In genomic region chr2:222307138-222307756, GRCh38 we compare ENCODE assay signal across 13 cellular contexts. TPM values are rescaled to one million over a fixed set of nuclear protein-coding genes. Genes with fewer than 3 reads are reported as not detected.
DNase-seq lines count a peak whose midpoint lies in the region; ATAC-seq and TF ChIP-seq lines count a peak whose summit lies in the region.
"Had no signal": no experiment of that assay in that cellular context is flagged by ENCODE, and none has a peak within 500 bp of the region (broad histone marks: within the 10 kb centered on the region; RNA-seq: fewer than 3 reads in every experiment).

No MANE protein-coding gene starts in this region.

- TF ChIP-seq POLR2A in HCT116 (IDR thresholded peaks at IDR 0.05; ENCODE audit: borderline replicate concordance, extremely low read depth, insufficient read depth, insufficient read length) (no peak), prostate gland (IDR thresholded peaks at IDR 0.05) (no peak)

- BruUV-seq in HCT116 (replicated peaks; lab: Mats Ljungman, UMichigan) = no TSS peak

- no peaks in the 10 kb centered on the region for H4K20me1 ChIP-seq in HCT116 (ENCODE audit: insufficient read depth)

- no peaks in the 10 kb centered on the region for H3K36me3 ChIP-seq in HCT116 (ENCODE audit: control insufficient read depth in 1 of 2, insufficient read depth in 2 of 2, low read length in 2 of 2)
- H3K36me3 ChIP-seq in prostate gland = no peaks in the 10 kb centered on the region
- H3K36me3 ChIP-seq: SJSA1 had no signal

- H2AFZ ChIP-seq in HCT116 (ENCODE audit: low read depth, low read length, poor library complexity, severe bottlenecking) = no peak overlapping the region

- no peak for TF ChIP-seq RAD21 in HCT116 (IDR thresholded peaks at IDR 0.05; ENCODE audit: low read depth)

- intact Hi-C loops in HCT116 (cut with micrococcal nuclease) = no loop called here
- intact Hi-C loops in prostate gland (cut with DNase I) = no loop called here

- H3K4me1 ChIP-seq in HCT116 (ENCODE audit: control insufficient read depth in 1 of 2, insufficient read depth in 2 of 2, low read length in 2 of 2) (no peaks in the 10 kb centered on the region), prostate gland (replicated peaks) (no peaks in the 10 kb centered on the region)

- RAD21 ChIA-PET in HCT116 (lab: Charles Lee; ENCODE audit: low non-redundant PET in 1 of 2, low total read pairs in 2 of 2, uncharacterized antibody in 2 of 2, unreplicated experiment in 2 of 2) = no interaction called here

- H3K36me3 Mint-ChIP-seq in central memory CD8-positive, alpha-beta T cell (ENCODE audit: insufficient read depth) = peaks cover 13% of the 10 kb centered on the region
- H3K36me3 Mint-ChIP-seq in nephron (ENCODE audit: low read depth) = no peaks in the 10 kb centered on the region

- H3K9ac ChIP-seq in HCT116 (ENCODE audit: low read length) = no peak overlapping the region

- no peaks in the 10 kb centered on the region for H3K79me2 ChIP-seq in HCT116 (ENCODE audit: insufficient read depth, low read length)

- WGBS in prostate gland = 4% methylated on average over 34 of the region's 34 CpGs

- DNase-seq in DMS 273 (lab: John Stamatoyannopoulos, UW; ENCODE audit: unreplicated experiment) (peak; percentile 8), DMS 273 treated with DMSO at 0.1 percent for 48 hours (lab: John Stamatoyannopoulos, UW) (no peak), HCT116 (ENCODE audit: low read depth, low spot score) (no peak), Ammon's horn (ENCODE audit: low spot score) (no peak), prostate gland (ENCODE audit: low spot score) (no peak)
- no peak for DNase-seq in central memory CD8-positive, alpha-beta T cell (ENCODE audit: low spot score in 2 of 2)
- DNase-seq: activated T-cell treated with anti-CD3 and anti-CD28 coated beads, Interleukin-2, amount 50 U/mL, for 24 hours; mesenchymal stem cell had no signal

- CTCF ChIA-PET in HCT116 (lab: Charles Lee) = interaction anchor here (0.9 kb wide), 1 partner anchor 255 kb away, joined by 4 read pairs; no protein-coding TSS in a partner anchor

- TF ChIP-seq CTCF in HCT116 (IDR thresholded peaks at IDR 0.05 in 2 of 3, conservative IDR thresholded peaks at IDR 0.05 in 1 of 3; ENCODE audit: borderline replicate concordance in 1 of 3, insufficient read depth in 1 of 3, low read depth in 2 of 3, low read length in 2 of 3) = no peak
- no peak for TF ChIP-seq CTCF in nephron (IDR thresholded peaks at IDR 0.05; ENCODE audit: unreplicated experiment in 3 of 3)
- TF ChIP-seq CTCF in prostate gland (IDR thresholded peaks at IDR 0.05) = no peak

- H3K27ac ChIP-seq in HCT116 (ENCODE audit: low read depth, low read length) (no peak overlapping the region), prostate gland (no peak overlapping the region)
- H3K27ac ChIP-seq: 22Rv1, SJSA1 had no signal

- H3K4me3 ChIP-seq in HCT116 (replicated peaks in 1 of 2; ENCODE audit: low read depth in 1 of 2, low read length in 2 of 2) (no peak overlapping the region), prostate gland (no peak overlapping the region)
- H3K4me3 ChIP-seq: SJSA1 had no signal

- ATAC-seq in HCT116 (peak; percentile 80), GM19455 (IDR thresholded peaks at IDR 0.05; ENCODE audit: unreplicated experiment) (no peak)
- ATAC-seq in central memory CD8-positive, alpha-beta T cell (replicated peaks; ENCODE audit: extremely low read depth, poor library complexity, severe bottlenecking) = no peak

- H3K9me3 ChIP-seq in HCT116 (ENCODE audit: control insufficient read depth in 1 of 2, insufficient read depth in 1 of 2, low read depth in 1 of 2, low read length in 2 of 2) (no peaks in the 10 kb centered on the region), prostate gland (no peaks in the 10 kb centered on the region)
- H3K9me3 ChIP-seq: SJSA1 had no signal

- POLR2A ChIA-PET in HCT116 (lab: Charles Lee) = no interaction called here

- H3K27me3 ChIP-seq in HCT116 (ENCODE audit: insufficient read depth, low read length) (peaks cover 36% of the 10 kb centered on the region), prostate gland (replicated peaks; ENCODE audit: insufficient read depth) (peaks cover 73% of the 10 kb centered on the region)

- no peak overlapping the region for H3K4me2 ChIP-seq in HCT116 (ENCODE audit: low read length)

- H3K9me3 Mint-ChIP-seq in central memory CD8-positive, alpha-beta T cell = no peaks in the 10 kb centered on the region
- peaks cover 4% of the 10 kb centered on the region for H3K9me3 Mint-ChIP-seq in nephron
- H3K9me3 Mint-ChIP-seq: activated T-cell treated with anti-CD3 and anti-CD28 coated beads, Interleukin-2, amount 50 U/mL, for 24 hours had no signal

- no peak overlapping the region for H3K27ac Mint-ChIP-seq in central memory CD8-positive, alpha-beta T cell (ENCODE audit: low read depth)
- no peak overlapping the region for H3K27ac Mint-ChIP-seq in nephron
- H3K27ac Mint-ChIP-seq: activated T-cell treated with anti-CD3 and anti-CD28 coated beads, Interleukin-2, amount 50 U/mL, for 24 hours had no signal

- H3K4me3 Mint-ChIP-seq in central memory CD8-positive, alpha-beta T cell = peak overlapping the region; percentile 23
- H3K4me3 Mint-ChIP-seq in nephron = peak overlapping the region; percentile 40 to 66 (median 51)

- peaks cover 33% of the 10 kb centered on the region for H3K4me1 Mint-ChIP-seq in central memory CD8-positive, alpha-beta T cell
- H3K4me1 Mint-ChIP-seq in nephron = peaks cover 32% of the 10 kb centered on the region

- no peaks in the 10 kb centered on the region for H3K9me2 ChIP-seq in HCT116 (ENCODE audit: insufficient read depth)

- peaks cover 100% of the 10 kb centered on the region for H3K27me3 Mint-ChIP-seq in central memory CD8-positive, alpha-beta T cell
- peaks cover 100% of the 10 kb centered on the region for H3K27me3 Mint-ChIP-seq in nephron (ENCODE audit: low read depth)

TF ChIP-seq in HCT116, 20 proteins besides CTCF, POLR2A, EP300 and RAD21:
- TF ChIP-seq SIN3A (IDR thresholded peaks at IDR 0.05; ENCODE audit: low read depth) (no peak), ATF3 (IDR thresholded peaks at IDR 0.05) (no peak), ZFX (IDR thresholded peaks at IDR 0.05) (no peak), TCF7L2 (IDR thresholded peaks at IDR 0.05; ENCODE audit: borderline replicate concordance, extremely low read depth, insufficient read depth, insufficient read length) (no peak), SRF (IDR thresholded peaks at IDR 0.05; ENCODE audit: low read depth) (no peak), ZBTB33 (IDR thresholded peaks at IDR 0.05; ENCODE audit: extremely low read depth, insufficient replicate concordance, low read length) (no peak), YY1 (IDR thresholded peaks at IDR 0.05; ENCODE audit: extremely low read depth, insufficient replicate concordance, low read depth, low read length) (no peak), POLR2AphosphoS5 (IDR thresholded peaks at IDR 0.05; ENCODE audit: low read depth, low read length) (no peak)
TF ChIP-seq in HCT116: peak in this region for 0.

RNA-seq across cellular contexts. Expression of gene PAX3, which starts 8.4 kb away (rescaled TPM):
- total RNA-seq in HCT116 (2021; ENCODE audit: unreplicated experiment) (not detected), prostate gland (not detected)
- polyA plus RNA-seq in HCT116 (2012) = not detected in 2 replicates
- total RNA-seq: endothelial cell of umbilical vein had no signal
- polyA plus RNA-seq: endothelial cell of umbilical vein had no signal
